ENCODE assay signal across 8 cellular contexts in the genomic region with DNA sequence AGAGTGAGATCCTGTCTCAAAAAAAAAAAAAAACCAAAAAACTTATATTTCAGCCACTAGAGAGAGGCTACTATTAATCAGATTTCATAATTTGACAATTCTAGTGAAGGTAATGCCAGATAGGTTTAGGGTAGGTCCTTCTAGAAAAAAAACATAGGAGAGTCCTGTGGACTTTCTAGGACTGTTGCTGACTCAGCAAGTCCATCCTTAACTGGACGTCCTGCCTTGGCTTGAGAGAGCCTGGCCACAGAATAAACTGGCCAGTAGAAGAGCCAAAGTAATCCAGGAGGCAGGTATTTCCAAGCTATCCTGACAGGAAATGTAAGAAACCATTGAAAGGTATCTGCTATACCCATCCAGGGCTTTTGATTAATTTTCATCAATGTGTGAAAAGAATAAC.
"Had no signal": no experiment of that assay in that cellular context is flagged by ENCODE, and none has a peak within 500 bp of the region (broad histone marks: within the 10 kb centered on the region; RNA-seq: fewer than 3 reads in every experiment).

No MANE protein-coding gene starts in this region.

- FAIRE-seq: H54, HTR-8/SVneo had no signal

- H3K27ac ChIP-seq: GM23248, KMS-11 had no signal

- H3K4me3 ChIP-seq: GM23248 had no signal

- DNase-seq: GM23248, GOT3, H9, HCEC 1CT, KBM-7 had no signal

- H3K9ac ChIP-seq: GM23248, KMS-11 had no signal

- H2AFZ ChIP-seq: GM23248 had no signal

- H3K4me2 ChIP-seq: KMS-11 had no signal
